9 cellular contexts compared by ENCODE assay signal in genomic region chr1:183180634-183181056, GRCh38. TPM values are rescaled to one million over a fixed set of nuclear protein-coding genes. Genes with fewer than 3 reads are reported as not detected.
DNase-seq lines count a peak whose midpoint lies in the region; ATAC-seq and TF ChIP-seq lines count a peak whose summit lies in the region.
"Had no signal": no experiment of that assay in that cellular context is flagged by ENCODE, and none has a peak within 500 bp of the region (broad histone marks: within the 10 kb centered on the region; RNA-seq: fewer than 3 reads in every experiment).

No MANE protein-coding gene starts in this region.

- 56% methylated on average over 3 of the region's 3 CpGs for WGBS in hepatocyte (ENCODE audit: low lambda C conversion rate, missing lambda C conversion rate)

- H3K4me1 ChIP-seq in hepatocyte (ENCODE audit: insufficient read depth) (peaks cover 26% of the 10 kb centered on the region), tibial artery (peaks cover 7 to 42% (median 16%) of the 10 kb centered on the region in 4 donors)

- CTCF ChIA-PET in activated CD4-positive, alpha-beta memory T cell treated with anti-CD3 and anti-CD28 coated beads for 36 hours (lab: Charles Lee) = no interaction called here

- H3K4me3 ChIP-seq in hepatocyte (no peak overlapping the region), tibial artery (no peak overlapping the region)

- peak; percentile 87 for ATAC-seq in GM18502 (IDR thresholded peaks at IDR 0.05; ENCODE audit: poor library complexity, unreplicated experiment)
- peak; percentile 79 for ATAC-seq in HG02759 (IDR thresholded peaks at IDR 0.05; ENCODE audit: unreplicated experiment)
- ATAC-seq: naive thymus-derived CD4-positive, alpha-beta T cell had no signal

- intact Hi-C loops in activated CD4-positive, alpha-beta memory T cell treated with anti-CD3 and anti-CD28 coated beads for 36 hours (cut with micrococcal nuclease) = no loop called here
- intact Hi-C loops in tibial artery (cut with DNase I; ENCODE audit: low total_unique reads) = no loop called here

- no peak overlapping the region for H3K4me3 Mint-ChIP-seq in activated CD4-positive, alpha-beta memory T cell treated with anti-CD3 and anti-CD28 coated beads for 36 hours

- peaks cover 4% of the 10 kb centered on the region for H3K27me3 Mint-ChIP-seq in activated CD4-positive, alpha-beta memory T cell treated with anti-CD3 and anti-CD28 coated beads for 36 hours

- no peaks in the 10 kb centered on the region for H3K27me3 ChIP-seq in hepatocyte
- no peaks in the 10 kb centered on the region for H3K27me3 ChIP-seq in tibial artery

- no peaks in the 10 kb centered on the region for H3K9me3 Mint-ChIP-seq in activated CD4-positive, alpha-beta memory T cell treated with anti-CD3 and anti-CD28 coated beads for 36 hours

- H4K20me1 ChIP-seq in hepatocyte (ENCODE audit: insufficient read depth, poor library complexity, severe bottlenecking) = no peaks in the 10 kb centered on the region

- H3K36me3 Mint-ChIP-seq in activated CD4-positive, alpha-beta memory T cell treated with anti-CD3 and anti-CD28 coated beads for 36 hours = no peaks in the 10 kb centered on the region
- H3K36me3 Mint-ChIP-seq: naive thymus-derived CD4-positive, alpha-beta T cell had no signal

- H2AFZ ChIP-seq in hepatocyte = no peak overlapping the region

- POLR2A ChIA-PET in activated CD4-positive, alpha-beta memory T cell treated with anti-CD3 and anti-CD28 coated beads for 36 hours (lab: Charles Lee) = no interaction called here

- H3K36me3 ChIP-seq in hepatocyte (replicated peaks; ENCODE audit: insufficient read depth, low read depth) (no peaks in the 10 kb centered on the region), tibial artery (no peaks in the 10 kb centered on the region)

- peak overlapping the region; percentile 6 for H3K4me2 ChIP-seq in hepatocyte

- DNase-seq in activated CD4-positive, alpha-beta memory T cell treated with anti-CD3 and anti-CD28 coated beads for 36 hours = peak; percentile 43
- DNase-seq in hepatocyte (ENCODE audit: low spot score) (peak; percentile 71), tibial artery (peak; percentile 25 to 72), SKM-1 (lab: John Stamatoyannopoulos, UW; ENCODE audit: unreplicated experiment) (no peak), LoVo (ENCODE audit: low spot score) (no peak)
- DNase-seq in activated effector memory CD4-positive, alpha-beta T cell treated with Interleukin-2 at 50 U/mL for 16 hours = no peak

- no peak overlapping the region for H3K27ac Mint-ChIP-seq in activated CD4-positive, alpha-beta memory T cell treated with anti-CD3 and anti-CD28 coated beads for 36 hours

- H3K79me2 ChIP-seq in hepatocyte = no peaks in the 10 kb centered on the region

- peaks cover 9% of the 10 kb centered on the region for H3K4me1 Mint-ChIP-seq in activated CD4-positive, alpha-beta memory T cell treated with anti-CD3 and anti-CD28 coated beads for 36 hours (ENCODE audit: low read depth)

- no peaks in the 10 kb centered on the region for H3K9me3 ChIP-seq in hepatocyte (ENCODE audit: low read depth)
- H3K9me3 ChIP-seq in tibial artery = no peaks in the 10 kb centered on the region

- peak overlapping the region; percentile 86 for H3K27ac ChIP-seq in hepatocyte
- H3K27ac ChIP-seq in tibial artery = peak overlapping the region; percentile 69 to 75

- TF ChIP-seq CTCF in hepatocyte (IDR thresholded peaks at IDR 0.05; ENCODE audit: poor library complexity) = no peak
- no peak for TF ChIP-seq CTCF in tibial artery (IDR thresholded peaks at IDR 0.05)

- no peaks in the 10 kb centered on the region for H3K9me2 ChIP-seq in hepatocyte (replicated peaks; ENCODE audit: insufficient read depth)

RNA-seq across cellular contexts. Expression of gene LAMC2, which starts 5.4 kb away (rescaled TPM):
- not detected for total RNA-seq in activated CD4-positive, alpha-beta memory T cell treated with anti-CD3 and anti-CD28 coated beads for 36 hours
- 73.5 and 76.3 TPM in 2 replicates for total RNA-seq in hepatocyte
- polyA plus RNA-seq in hepatocyte = 32.9 and 45.3 TPM in 2 replicates
- polyA plus RNA-seq: naive thymus-derived CD4-positive, alpha-beta T cell had no signal

Comparison
In these comparisons a context has a peak if more than half of its experiments do, and no peak if none do; other contexts are left out.
1. DNase-seq: peak in activated CD4-positive, alpha-beta memory T cell treated with anti-CD3 and anti-CD28 coated beads for 36 hours (single experiment), hepatocyte (single experiment) and tibial artery (2 of 2); none in SKM-1 (single experiment), LoVo (single experiment) and activated effector memory CD4-positive, alpha-beta T cell treated with Interleukin-2 at 50 U/mL for 16 hours (single experiment).
2. RNA of gene LAMC2, which starts 5.4 kb away (total RNA-seq): 73.5 to 76.3 TPM in hepatocyte; not detected in activated CD4-positive, alpha-beta memory T cell treated with anti-CD3 and anti-CD28 coated beads for 36 hours; every median in the first group is over 10 times any median in the second.